ENCODE assay signal across 21 cellular contexts in the genomic region with DNA sequence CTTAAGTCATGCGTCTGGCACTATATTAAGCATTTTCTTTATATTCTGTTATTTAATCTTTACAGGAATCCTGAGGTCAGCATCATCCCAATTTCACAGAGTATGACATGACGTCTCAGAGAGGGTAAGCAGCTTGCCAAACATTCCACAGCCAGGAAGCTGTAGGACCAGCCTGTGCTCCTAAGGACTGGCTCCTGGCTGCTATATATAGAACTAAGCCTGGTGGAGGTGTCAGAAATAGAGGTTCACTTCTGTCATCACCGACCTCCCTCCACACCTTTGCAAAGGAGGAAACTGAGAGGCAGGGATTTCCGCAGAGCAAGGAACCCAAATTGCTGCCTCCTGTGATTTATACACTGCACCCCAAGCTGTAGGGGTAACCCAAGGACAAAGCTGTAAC. TPM values are rescaled to one million over a fixed set of nuclear protein-coding genes. Genes with fewer than 3 reads are reported as not detected.
DNase-seq lines count a peak whose midpoint lies in the region; ATAC-seq and TF ChIP-seq lines count a peak whose summit lies in the region.
"Had no signal": no experiment of that assay in that cellular context is flagged by ENCODE, and none has a peak within 500 bp of the region (broad histone marks: within the 10 kb centered on the region; RNA-seq: fewer than 3 reads in every experiment).

No MANE protein-coding gene starts in this region.

- no peaks in the 10 kb centered on the region for H3K36me3 Mint-ChIP-seq in activated T-helper 2 cell treated with anti-CD3 and anti-CD28 coated beads, Interferon-gamma antibody, Interleukin-2, Interleukin-4, amounts not matched to agents 10 μg/mL and 5 μg/mL and 100 μg/mL, durations not matched to agents 14 hours and 24 hours and 36 hours (ENCODE audit: low read depth)

- no peak for TF ChIP-seq CTCF in left ventricle myocardium inferior (IDR thresholded peaks at IDR 0.05; ENCODE audit: borderline replicate concordance)

- peaks cover 31% of the 10 kb centered on the region for H3K27me3 ChIP-seq in left ventricle myocardium inferior (ENCODE audit: low read depth)

- H3K9me3 ChIP-seq in left ventricle myocardium inferior (replicated peaks): no peaks in the 10 kb centered on the region
- H3K9me3 ChIP-seq: breast epithelium had no signal

- H3K9me3 Mint-ChIP-seq in activated T-helper 2 cell treated with anti-CD3 and anti-CD28 coated beads, Interferon-gamma antibody, Interleukin-2, Interleukin-4, amounts not matched to agents 10 μg/mL and 5 μg/mL and 100 μg/mL, durations not matched to agents 14 hours and 24 hours and 36 hours: no peaks in the 10 kb centered on the region
- H3K9me3 Mint-ChIP-seq: activated T-helper 1 cell treated with anti-CD3 and anti-CD28 coated beads, Interleukin-12 subunit alpha, Interleukin-12 subunit beta, Interleukin-2, Interleukin-4 antibody, amounts not matched to agents 30 ng/mL and 10 ng/mL and 1 ng/mL, durations not matched to agents 14 hours and 24 hours and 36 hours had no signal

- peaks cover 61% of the 10 kb centered on the region for H3K4me1 ChIP-seq in left ventricle myocardium inferior

- H3K36me3 ChIP-seq in left ventricle myocardium inferior: no peaks in the 10 kb centered on the region
- H3K36me3 ChIP-seq: breast epithelium had no signal

- peak overlapping the region; percentile 79 for H3K4me3 ChIP-seq in left ventricle myocardium inferior
- H3K4me3 ChIP-seq: breast epithelium had no signal

- peak overlapping the region; percentile 0 for H3K4me3 Mint-ChIP-seq in activated T-helper 2 cell treated with anti-CD3 and anti-CD28 coated beads, Interferon-gamma antibody, Interleukin-2, Interleukin-4, amounts not matched to agents 10 μg/mL and 5 μg/mL and 100 μg/mL, durations not matched to agents 14 hours and 24 hours and 36 hours (ENCODE audit: low read depth)

- H3K27me3 Mint-ChIP-seq in activated T-helper 2 cell treated with anti-CD3 and anti-CD28 coated beads, Interferon-gamma antibody, Interleukin-2, Interleukin-4, amounts not matched to agents 10 μg/mL and 5 μg/mL and 100 μg/mL, durations not matched to agents 14 hours and 24 hours and 36 hours (ENCODE audit: low read depth): peaks cover 42% of the 10 kb centered on the region

- peaks cover 12% of the 10 kb centered on the region for H3K4me1 Mint-ChIP-seq in activated T-helper 2 cell treated with anti-CD3 and anti-CD28 coated beads, Interferon-gamma antibody, Interleukin-2, Interleukin-4, amounts not matched to agents 10 μg/mL and 5 μg/mL and 100 μg/mL, durations not matched to agents 14 hours and 24 hours and 36 hours (ENCODE audit: low read depth)

- H3K27ac Mint-ChIP-seq in activated T-helper 2 cell treated with anti-CD3 and anti-CD28 coated beads, Interferon-gamma antibody, Interleukin-2, Interleukin-4, amounts not matched to agents 10 μg/mL and 5 μg/mL and 100 μg/mL, durations not matched to agents 14 hours and 24 hours and 36 hours: no peak overlapping the region
- H3K27ac Mint-ChIP-seq: activated T-helper 1 cell treated with anti-CD3 and anti-CD28 coated beads, Interleukin-12 subunit alpha, Interleukin-12 subunit beta, Interleukin-2, Interleukin-4 antibody, amounts not matched to agents 30 ng/mL and 10 ng/mL and 1 ng/mL, durations not matched to agents 14 hours and 24 hours and 36 hours had no signal

- peak overlapping the region; percentile 93 for H3K27ac ChIP-seq in left ventricle myocardium inferior (replicated peaks)
- H3K27ac ChIP-seq: 22Rv1, breast epithelium had no signal

- intact Hi-C loops in activated T-helper 2 cell treated with anti-CD3 and anti-CD28 coated beads, Interferon-gamma antibody, Interleukin-2, Interleukin-4, amounts not matched to agents 10 μg/mL and 5 μg/mL and 100 μg/mL, durations not matched to agents 14 hours and 24 hours and 36 hours (cut with micrococcal nuclease): no loop called here
- intact Hi-C loops in left ventricle myocardium inferior (cut with micrococcal nuclease): no loop called here
- intact Hi-C loops in left colon (cut with DNase I, micrococcal nuclease): no loop called here

- DNase-seq in NCI-H82 (lab: John Stamatoyannopoulos, UW) (peak; percentile 19), NCI-H82 treated with DMSO at 0.1 percent for 48 hours (lab: John Stamatoyannopoulos, UW; ENCODE audit: unreplicated experiment) (no peak), left ventricle myocardium inferior (no peak), pons (ENCODE audit: low spot score) (peak; percentile 20), left colon (no peak)
- no peak for DNase-seq in activated T-helper 2 cell treated with anti-CD3 and anti-CD28 coated beads, Interferon-gamma antibody, Interleukin-2, Interleukin-4, amounts not matched to agents 10 μg/mL and 5 μg/mL and 100 μg/mL, durations not matched to agents 14 hours and 24 hours and 36 hours (ENCODE audit: low spot score)
- no peak for DNase-seq in effector CD8-positive, alpha-beta T cell (lab: John Stamatoyannopoulos, UW)
- DNase-seq: activated CD4-positive, alpha-beta T cell treated with anti-CD3 and anti-CD28 coated beads for 1 hour; AML-193; erythroblast; HCEC 1CT; kidney; mammary epithelial cell; NCI-H1436 treated with DMSO at 0.1 percent for 48 hours; NCI-H524 treated with DMSO at 0.1 percent for 48 hours; stimulated activated CD4-positive, alpha-beta T cell treated with anti-CD3 and anti-CD28 coated beads, Interleukin-4, amount 100 ng/mL, for 4 hours had no signal

- ATAC-seq in HG02678 (IDR thresholded peaks at IDR 0.05; ENCODE audit: unreplicated experiment) (no peak), left colon (no peak)

RNA-seq across cellular contexts. Expression of gene NDRG4, which starts 37.9 kb away (rescaled TPM):
- total RNA-seq in activated T-helper 2 cell treated with anti-CD3 and anti-CD28 coated beads, Interferon-gamma antibody, Interleukin-2, Interleukin-4, amounts not matched to agents 10 μg/mL and 5 μg/mL and 100 μg/mL, durations not matched to agents 14 hours and 24 hours and 36 hours: 3.1 and 3.6 TPM in 2 replicates
- total RNA-seq in left ventricle myocardium inferior (763 TPM), left colon (1 to 10 TPM; 4.2 to 7.3 TPM)
- total RNA-seq: MCF 10A had no signal

RNA-seq across cellular contexts. Expression of gene SETD6, which starts 53.2 kb away (rescaled TPM):
- total RNA-seq in activated T-helper 2 cell treated with anti-CD3 and anti-CD28 coated beads, Interferon-gamma antibody, Interleukin-2, Interleukin-4, amounts not matched to agents 10 μg/mL and 5 μg/mL and 100 μg/mL, durations not matched to agents 14 hours and 24 hours and 36 hours: 24.4 and 24.7 TPM in 2 replicates
- 16.8 TPM for total RNA-seq in left ventricle myocardium inferior
- 10 to 100 TPM; 11.4 to 13.8 TPM for total RNA-seq in left colon

Comparison
In these comparisons a context has a peak if more than half of its experiments do, and no peak if none do; other contexts are left out.
1. DNase-seq: peak in NCI-H82 (single experiment) and pons (single experiment); none in NCI-H82 treated with DMSO at 0.1 percent for 48 hours (single experiment), activated T-helper 2 cell treated with anti-CD3 and anti-CD28 coated beads, Interferon-gamma antibody, Interleukin-2, Interleukin-4, amounts not matched to agents 10 μg/mL and 5 μg/mL and 100 μg/mL, durations not matched to agents 14 hours and 24 hours and 36 hours (single experiment), left ventricle myocardium inferior (single experiment), left colon (0 of 2) and effector CD8-positive, alpha-beta T cell (single experiment).
2. RNA of gene NDRG4, which starts 37.9 kb away (total RNA-seq): 763 TPM in left ventricle myocardium inferior (single experiment); 4.2 to 7.3 TPM in left colon and 3.1 to 3.6 TPM in activated T-helper 2 cell treated with anti-CD3 and anti-CD28 coated beads, Interferon-gamma antibody, Interleukin-2, Interleukin-4, amounts not matched to agents 10 μg/mL and 5 μg/mL and 100 μg/mL, durations not matched to agents 14 hours and 24 hours and 36 hours; every median in the first group is over 10 times any median in the second.